Comparison of ENCODE assay signal across 1 cellular context in the genomic region with DNA sequence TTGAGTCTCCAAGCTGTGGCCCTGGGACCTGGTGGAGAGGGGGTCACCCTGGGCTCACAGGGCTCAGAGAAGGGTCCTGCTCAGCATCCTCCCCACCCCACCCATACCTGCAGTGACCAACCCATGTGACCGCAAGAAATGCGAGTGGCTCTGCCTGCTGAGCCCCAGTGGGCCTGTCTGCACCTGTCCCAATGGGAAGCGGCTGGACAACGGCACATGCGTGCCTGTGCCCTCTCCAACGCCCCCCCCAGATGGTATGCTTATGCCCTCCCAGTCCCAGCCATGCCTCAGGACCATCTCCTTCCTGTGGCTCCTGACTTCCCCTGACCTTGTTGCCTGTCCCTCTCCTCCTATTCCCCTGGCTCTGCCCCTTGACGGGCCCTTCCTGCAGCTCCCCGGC.
TF ChIP-seq lines count a peak whose summit lies in the region.

No MANE protein-coding gene starts in this region.

TF ChIP-seq in IMR-90, 13 proteins besides CTCF, POLR2A, EP300 and RAD21 (continued from another document):
- TF ChIP-seq, protein P1, sequence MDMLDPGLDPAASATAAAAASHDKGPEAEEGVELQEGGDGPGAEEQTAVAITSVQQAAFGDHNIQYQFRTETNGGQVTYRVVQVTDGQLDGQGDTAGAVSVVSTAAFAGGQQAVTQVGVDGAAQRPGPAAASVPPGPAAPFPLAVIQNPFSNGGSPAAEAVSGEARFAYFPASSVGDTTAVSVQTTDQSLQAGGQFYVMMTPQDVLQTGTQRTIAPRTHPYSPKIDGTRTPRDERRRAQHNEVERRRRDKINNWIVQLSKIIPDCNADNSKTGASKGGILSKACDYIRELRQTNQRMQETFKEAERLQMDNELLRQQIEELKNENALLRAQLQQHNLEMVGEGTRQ (IDR thresholded peaks at IDR 0.05; ENCODE audit: low read depth, low read length) = no peak
